Comparison of ENCODE assay signal across 8 cellular contexts in genomic region chr19:39435499-39436349, GRCh38. TPM values are rescaled to one million over a fixed set of nuclear protein-coding genes. Genes with fewer than 3 reads are reported as not detected.
DNase-seq lines count a peak whose midpoint lies in the region; ATAC-seq and TF ChIP-seq lines count a peak whose summit lies in the region.

Gene RPS16, minus strand, starts transcription at chr19:39435949. Its CDS starts 54 bp downstream, at chr19:39435895.

- peak within 1 kb of the TSS; percentile 96 for H3K27ac Mint-ChIP-seq in activated B cell treated with CpG ODN at 0.5 μM for 24 hours

- H3K27ac ChIP-seq in spleen, result peak within 1 kb of the TSS; percentile 51 to 94 (median 91)

- no peaks in the 10 kb centered on the region for H3K9me3 Mint-ChIP-seq in activated B cell treated with CpG ODN at 0.5 μM for 24 hours

- TF ChIP-seq CTCF in activated B cell treated with CpG ODN at 0.5 μM for 24 hours (IDR thresholded peaks at IDR 0.05) (no peak), cardiac fibroblast (IDR thresholded peaks at IDR 0.05; ENCODE audit: low read depth, low read length) (no peak), spleen (IDR thresholded peaks at IDR 0.05 in 8 of 11, conservative IDR thresholded peaks at IDR 0.05 in 3 of 11) (peak in 3 of 11 experiments; percentile 13 to 37 (median 34))

- CTCF ChIA-PET in activated B cell treated with CpG ODN at 0.5 μM for 24 hours (lab: Charles Lee), result interaction anchor here (0.6 to 1.5 kb wide), 10 partner anchors 24 to 237 kb away, joined by 3 to 6 read pairs (median 4); partner anchors contain the start of genes EID2B, MED29, PAF1 and PLEKHG2

- peak; percentile 68 to 88 (median 82) for TF ChIP-seq POLR2A in spleen (IDR thresholded peaks at IDR 0.05)

- H3K27me3 Mint-ChIP-seq in activated B cell treated with CpG ODN at 0.5 μM for 24 hours, result no peaks in the 10 kb centered on the region

- peaks cover 0 to 40% (median 28%) of the 10 kb centered on the region in 6 donors for H3K36me3 ChIP-seq in spleen

- intact Hi-C loops in activated B cell treated with CpG ODN at 0.5 μM for 24 hours (cut with micrococcal nuclease), result loop anchor here (1.0 to 5.0 kb wide), 4 partner anchors 10 to 93 kb away; partner anchors contain the start of genes MED29, PAF1, PLEKHG2 and SAMD4B
- intact Hi-C loops in spleen (cut with DNase I; ENCODE audit: low total_unique reads), result no loop called here

- peak within 1 kb of the TSS; percentile 98 for H3K4me3 Mint-ChIP-seq in activated B cell treated with CpG ODN at 0.5 μM for 24 hours

- peaks cover 42% of the 10 kb centered on the region for H3K36me3 Mint-ChIP-seq in activated B cell treated with CpG ODN at 0.5 μM for 24 hours (ENCODE audit: low read depth)

- peaks cover 21 to 72% (median 53%) of the 10 kb centered on the region in 6 donors for H3K4me1 ChIP-seq in spleen

- peak within 1 kb of the TSS; percentile 93 to 98 for H3K4me3 ChIP-seq in cardiac fibroblast (replicated peaks in 1 of 2; ENCODE audit: low read depth in 2 of 2, low read length in 2 of 2)
- peak within 1 kb of the TSS; percentile 54 to 97 (median 92) for H3K4me3 ChIP-seq in spleen

- POLR2A ChIA-PET in activated B cell treated with CpG ODN at 0.5 μM for 24 hours (lab: Charles Lee), result interaction anchor here (0.5 to 11.0 kb wide), 46 partner anchors 9 to 1934 kb away, joined by 3 to 285 read pairs (median 4); partner anchors contain the start of genes B9D2, C19orf47, DYRK1B and EID2

- no peaks in the 10 kb centered on the region for H3K9me3 ChIP-seq in spleen

- WGBS in spleen, 5 donors, result 0 to 1% (median 0%) methylated on average over 46 to 61 of the region's 61 CpGs

- DNase-seq in AG08396 (ENCODE audit: low spot score), result peak; percentile 95
- peak; percentile 100 for DNase-seq in NCI-H345 treated with DMSO at 0.1 percent for 48 hours (lab: John Stamatoyannopoulos, UW; ENCODE audit: unreplicated experiment)
- peak; percentile 98 for DNase-seq in activated B cell treated with CpG ODN at 0.5 μM for 24 hours
- peak; percentile 98 to 99 for DNase-seq in cardiac fibroblast (ENCODE audit: low read depth in 2 of 2)
- DNase-seq in inferior parietal cortex (ENCODE audit: extremely low spot score), result peak; percentile 97
- peak; percentile 100 for DNase-seq in spleen

- H3K4me1 Mint-ChIP-seq in activated B cell treated with CpG ODN at 0.5 μM for 24 hours, result peaks cover 53% of the 10 kb centered on the region

- no peaks in the 10 kb centered on the region for H3K27me3 ChIP-seq in spleen (replicated peaks in 1 of 7)

- peak; percentile 87 for ATAC-seq in GM19023 (IDR thresholded peaks at IDR 0.05; ENCODE audit: unreplicated experiment)
- ATAC-seq in HG03196 (IDR thresholded peaks at IDR 0.05; ENCODE audit: unreplicated experiment), result peak; percentile 81
- peak; percentile 92 for ATAC-seq in activated B cell treated with CpG ODN at 0.5 μM for 24 hours (ENCODE audit: low read depth)

RNA-seq across cellular contexts. Expression of gene RPS16, which starts in this region (rescaled TPM):
- 4,002 and 4,656 TPM in 2 replicates for total RNA-seq in activated B cell treated with CpG ODN at 0.5 μM for 24 hours
- 1,000 to 10,000 TPM; 1,378 to 2,109 (median 1,598) TPM for total RNA-seq in spleen
- 1,000 to 10,000 TPM; 5,364 to 5,747 (median 5,635) TPM for polyA plus RNA-seq in spleen

Comparison
In these comparisons a context has a peak if more than half of its experiments do, and no peak if none do; other contexts are left out.
1. Peak in every context shown above with its lines: DNase-seq, ATAC-seq, H3K4me3 ChIP-seq and H3K27ac ChIP-seq.